Comparison of ENCODE assay signal across 8 cellular contexts in the genomic region with DNA sequence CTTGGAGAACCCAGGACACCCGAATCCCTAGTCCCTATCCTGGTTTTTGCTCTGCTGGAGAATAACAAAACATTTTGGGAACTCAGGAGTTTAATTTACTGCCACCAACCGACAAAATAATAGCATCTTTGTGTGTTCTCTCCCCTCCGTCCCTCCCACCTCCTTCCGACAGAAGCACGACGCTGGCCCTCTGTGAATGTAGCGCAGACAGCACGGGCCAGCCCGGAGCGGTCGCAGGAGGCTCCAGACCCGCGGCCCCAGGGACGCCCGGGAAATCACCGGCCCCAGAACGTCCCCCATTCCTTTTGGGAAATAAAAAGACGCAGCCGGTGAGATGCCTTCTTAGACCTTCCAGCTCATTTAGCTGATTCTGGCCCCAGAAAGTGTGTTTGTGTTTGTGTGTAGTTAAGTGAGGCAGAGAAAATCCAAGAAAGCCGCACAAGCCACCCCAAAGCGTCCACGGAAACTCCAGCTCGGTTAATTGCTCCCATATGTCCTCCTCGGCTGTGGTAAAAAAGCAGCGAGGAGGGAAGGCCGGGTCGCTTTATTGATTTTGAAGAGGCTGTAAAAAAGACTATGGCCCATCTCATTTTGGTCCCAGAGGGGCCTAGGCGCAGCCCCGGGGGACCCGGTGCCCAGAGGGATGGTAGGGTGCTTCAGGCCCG. TPM values are rescaled to one million over a fixed set of nuclear protein-coding genes. Genes with fewer than 3 reads are reported as not detected.
DNase-seq lines count a peak whose midpoint lies in the region; ATAC-seq and TF ChIP-seq lines count a peak whose summit lies in the region.

No MANE protein-coding gene starts in this region.

- peak overlapping the region; percentile 81 for H2AFZ ChIP-seq in fibroblast of lung (ENCODE audit: low read length)

- no peak overlapping the region for H3K27ac Mint-ChIP-seq in T-cell
- H3K27ac Mint-ChIP-seq in naive B cell = peak overlapping the region in 1 of 6 donors; percentile 50

- H3K36me3 ChIP-seq in BLaER1 treated with 17β-estradiol and CSF1 and Interleukin-3, amounts not matched to agents 10 nM and 100 nM = no peaks in the 10 kb centered on the region
- H3K36me3 ChIP-seq in HEK293 (ENCODE audit: control insufficient read depth in 2 of 2, insufficient read depth in 1 of 2, low read length in 2 of 2) = no peaks in the 10 kb centered on the region
- no peaks in the 10 kb centered on the region for H3K36me3 ChIP-seq in fibroblast of lung (ENCODE audit: control insufficient read depth, insufficient read depth, low read length)

- peaks cover 8 to 27% (median 18%) of the 10 kb centered on the region in 10 experiments; a peak in 19 of 20 replicates for H3K4me1 ChIP-seq in BLaER1 treated with 17β-estradiol and CSF1 and Interleukin-3, amounts not matched to agents 10 nM and 100 nM
- H3K4me1 ChIP-seq in HEK293 (ENCODE audit: control insufficient read depth, insufficient read depth, low read length) (peaks cover 38% of the 10 kb centered on the region), fibroblast of lung (ENCODE audit: control insufficient read depth, extremely low read depth, insufficient read depth, low read length) (peaks cover 18% of the 10 kb centered on the region)

- POLR2A ChIA-PET in HEK293 (lab: Yijun Ruan, JAX) = interaction anchor here (0.8 to 5.3 kb wide), 14 partner anchors 10 to 323 kb away, joined by 3 to 57 read pairs (median 3); no protein-coding TSS in a partner anchor
- POLR2A ChIA-PET in T-cell (lab: Charles Lee) = no interaction called here

- no peaks in the 10 kb centered on the region for H3K9me3 Mint-ChIP-seq in T-cell
- H3K9me3 Mint-ChIP-seq in naive B cell = no peaks in the 10 kb centered on the region

- H3K36me3 Mint-ChIP-seq in T-cell (no peaks in the 10 kb centered on the region), naive B cell (no peaks in the 10 kb centered on the region)

- DNase-seq in T-cell = no peak
- DNase-seq in fibroblast of lung (ENCODE audit: low read depth in 2 of 2) = peak; percentile 67 to 69
- DNase-seq in naive B cell = no peak

- H3K27me3 Mint-ChIP-seq in T-cell (peaks cover 18 to 52% of the 10 kb centered on the region in 2 donors), naive B cell (peaks cover 55 to 65% (median 58%) of the 10 kb centered on the region in 3 donors)

- H3K27me3 ChIP-seq in BLaER1 treated with 17β-estradiol and CSF1 and Interleukin-3, amounts not matched to agents 10 nM and 100 nM = peaks cover 69 to 93% (median 86%) of the 10 kb centered on the region in 11 experiments
- H3K27me3 ChIP-seq in fibroblast of lung (ENCODE audit: control insufficient read depth, insufficient read depth, low read length) = no peaks in the 10 kb centered on the region

- no peaks in the 10 kb centered on the region for H3K9me3 ChIP-seq in BLaER1 treated with 17β-estradiol and CSF1 and Interleukin-3, amounts not matched to agents 10 nM and 100 nM (replicated peaks in 1 of 11)
- H3K9me3 ChIP-seq in HEK293 (ENCODE audit: control insufficient read depth, insufficient read depth, low read depth, low read length) (no peaks in the 10 kb centered on the region), fibroblast of lung (ENCODE audit: control insufficient read depth, insufficient read depth, low read depth, low read length) (no peaks in the 10 kb centered on the region)

- H3K4me2 ChIP-seq in BLaER1 treated with 17β-estradiol and CSF1 and Interleukin-3, amounts not matched to agents 10 nM and 100 nM = peak overlapping the region; percentile 95 to 100 (median 99)
- H3K4me2 ChIP-seq in fibroblast of lung (ENCODE audit: extremely low read depth, insufficient read depth, low read length) = peak overlapping the region; percentile 90

- peak overlapping the region; percentile 50 to 87 (median 54) for H3K4me3 Mint-ChIP-seq in T-cell
- H3K4me3 Mint-ChIP-seq in naive B cell = peak overlapping the region; percentile 76 to 86 (median 82)

- no peak for ATAC-seq in T-cell (replicated peaks in 1 of 4)
- ATAC-seq in naive B cell (ENCODE audit: low read depth in 2 of 2) = peak in 1 of 2 donors; percentile 35
- ATAC-seq in GM19463 (IDR thresholded peaks at IDR 0.05; ENCODE audit: unreplicated experiment) = no peak
- ATAC-seq in GM21390 (IDR thresholded peaks at IDR 0.05; ENCODE audit: unreplicated experiment) = no peak
- ATAC-seq in HG03135 (IDR thresholded peaks at IDR 0.05; ENCODE audit: unreplicated experiment) = no peak

- peak overlapping the region; percentile 59 to 80 (median 72) for H3K4me3 ChIP-seq in BLaER1 treated with 17β-estradiol and CSF1 and Interleukin-3, amounts not matched to agents 10 nM and 100 nM
- H3K4me3 ChIP-seq in HEK293 (ENCODE audit: low read depth, low read length) (peak overlapping the region; percentile 94), fibroblast of lung (replicated peaks in 1 of 4; ENCODE audit: control extremely low read depth in 1 of 4, insufficient read depth in 1 of 4, low read depth in 3 of 4, low read length in 4 of 4) (peak overlapping the region; percentile 62 to 92 (median 76))

- CTCF ChIA-PET in HEK293 (lab: Yijun Ruan, JAX) (interaction anchor here (0.7 kb wide), 1 partner anchor 20 kb away, joined by 5 read pairs; no protein-coding TSS in a partner anchor), T-cell (lab: Charles Lee) (interaction anchor here in 1 of 2 donors (0.7 kb wide), 1 partner anchor 111 kb away, joined by 3 read pairs; no protein-coding TSS in a partner anchor)

- no peak overlapping the region for H3K27ac ChIP-seq in BLaER1 treated with 17β-estradiol and CSF1 and Interleukin-3, amounts not matched to agents 10 nM and 100 nM
- H3K27ac ChIP-seq in HEK293 (ENCODE audit: extremely low read depth, low read depth, low read length) (peak overlapping the region; percentile 99), fibroblast of lung (ENCODE audit: insufficient read depth, low read length) (peak overlapping the region; percentile 92)

- H4K20me1 ChIP-seq in BLaER1 treated with 17β-estradiol and CSF1 and Interleukin-3, amounts not matched to agents 10 nM and 100 nM = peaks cover 0 to 22% (median 5%) of the 10 kb centered on the region in 11 experiments; a peak in 7 of 22 replicates
- peaks cover 2% of the 10 kb centered on the region for H4K20me1 ChIP-seq in fibroblast of lung (ENCODE audit: control insufficient read depth, extremely low read depth, insufficient read depth, low read length)

- H3K4me1 Mint-ChIP-seq in T-cell (peaks cover 15 to 21% (median 17%) of the 10 kb centered on the region in 3 donors), naive B cell (peaks cover 12 to 21% (median 17%) of the 10 kb centered on the region in 3 donors)

- peak; percentile 49; the same call in 1 of the 2 replicates for TF ChIP-seq CTCF in HEK293 (tag by site-specific recombination; IDR thresholded peaks at IDR 0.05)
- TF ChIP-seq CTCF in fibroblast of lung (conservative IDR thresholded peaks at IDR 0.05 in 1 of 2, IDR thresholded peaks at IDR 0.05 in 1 of 2; ENCODE audit: low read depth in 1 of 2, low read length in 2 of 2) = no peak

- peak overlapping the region; percentile 18 to 79 (median 71); a peak in 20 of 22 replicates for H3K9ac ChIP-seq in BLaER1 treated with 17β-estradiol and CSF1 and Interleukin-3, amounts not matched to agents 10 nM and 100 nM
- H3K9ac ChIP-seq in fibroblast of lung (ENCODE audit: insufficient read depth, low read length) = peak overlapping the region; percentile 79

- H3K79me2 ChIP-seq in fibroblast of lung (ENCODE audit: control insufficient read depth, insufficient read depth, low read length) = peaks cover 41% of the 10 kb centered on the region

TF ChIP-seq in HEK293, 187 proteins besides CTCF, POLR2A, EP300 and RAD21 (continues in another document):
- TF ChIP-seq KLF10 (tag by site-specific recombination; IDR thresholded peaks at IDR 0.05) (no peak), ZBTB17 (tag by site-specific recombination; IDR thresholded peaks at IDR 0.05) (peak; percentile 24; the same call in 1 of the 2 replicates), TSHZ1 (tag by site-specific recombination; IDR thresholded peaks at IDR 0.05; ENCODE audit: borderline replicate concordance) (no peak), ZNF529 (tag by site-specific recombination; IDR thresholded peaks at IDR 0.05; ENCODE audit: insufficient replicate concordance) (no peak), ZNF654 (tag by site-specific recombination; IDR thresholded peaks at IDR 0.05; ENCODE audit: low read depth) (no peak), YY2 (tag by site-specific recombination; IDR thresholded peaks at IDR 0.05) (no peak), ZNF600 (tag by site-specific recombination; IDR thresholded peaks at IDR 0.05) (peak; percentile 23; the same call in 1 of the 2 replicates), ZNF341 (tag by site-specific recombination; IDR thresholded peaks at IDR 0.05; ENCODE audit: low read depth) (0 out of 2 replicates have a peak, but pooled peaks have one; percentile 3), SP3 (tag by site-specific recombination; IDR thresholded peaks at IDR 0.05) (no peak)

RNA-seq across cellular contexts. Expression of gene TANC1, which starts 0.6 kb away (rescaled TPM):
- under 1 TPM; 0.26 to 0.61 (median 0.50) TPM for total RNA-seq in T-cell
- 30.8 and 41.9 TPM in 2 replicates for total RNA-seq in fibroblast of lung
- 21.4 and 32.7 TPM in 2 replicates for polyA plus RNA-seq in fibroblast of lung
- 12.4 and 18.4 TPM in 2 replicates for polyA plus RNA-seq in fibroblast of lung (2012)
- polyA minus RNA-seq in fibroblast of lung (ENCODE audit: low replicate concordance) = 32.7 and 42.8 TPM in 2 replicates
- polyA plus RNA-seq in naive B cell (ENCODE audit: low read depth in 6 of 6) = under 1 TPM in 4 of 6 donors, not detected in 2; 0.05 to 0.16 (median 0.09) TPM

Comparison
In these comparisons a context has a peak if more than half of its experiments do, and no peak if none do; other contexts are left out.
1. H3K27ac ChIP-seq: peak in HEK293 (single experiment) and fibroblast of lung (single experiment); none in BLaER1 treated with 17β-estradiol and CSF1 and Interleukin-3, amounts not matched to agents 10 nM and 100 nM (0 of 11).
2. DNase-seq: peak in fibroblast of lung (2 of 2); none in T-cell (0 of 34) and naive B cell (single experiment).
3. RNA of gene TANC1, which starts 0.6 kb away (total RNA-seq): 30.8 to 41.9 TPM in fibroblast of lung; 0.26 to 0.61 TPM in T-cell; every median in the first group is over 10 times any median in the second.
4. Peak in every context shown above with its lines, with median percentiles within 50 percentile points of each other: H3K4me3 ChIP-seq.